14 cellular contexts compared by ENCODE assay signal in genomic region chr19:14410054-14410774, GRCh38. TPM values are rescaled to one million over a fixed set of nuclear protein-coding genes. Genes with fewer than 3 reads are reported as not detected.
DNase-seq lines count a peak whose midpoint lies in the region; ATAC-seq and TF ChIP-seq lines count a peak whose summit lies in the region.
"Had no signal": no experiment of that assay in that cellular context is flagged by ENCODE, and none has a peak within 500 bp of the region (broad histone marks: within the 10 kb centered on the region; RNA-seq: fewer than 3 reads in every experiment).

No MANE protein-coding gene starts in this region.

- no peak overlapping the region for H3K4me2 ChIP-seq in HCT116 (ENCODE audit: low read length)

- no TSS peak for BruUV-seq in HCT116 (replicated peaks; lab: Mats Ljungman, UMichigan)

- RAD21 ChIA-PET in HCT116 (lab: Charles Lee; ENCODE audit: low non-redundant PET in 1 of 2, low total read pairs in 2 of 2, uncharacterized antibody in 2 of 2, unreplicated experiment in 2 of 2): interaction anchor here in 1 of 2 experiments (1.1 kb wide), 1 partner anchor 48 kb away, joined by 3 read pairs; no protein-coding TSS in a partner anchor

- H2AFZ ChIP-seq in HCT116 (ENCODE audit: low read depth, low read length, poor library complexity, severe bottlenecking): no peak overlapping the region

- peaks cover 0 to 56% (median 17%) of the 10 kb centered on the region in 4 donors for H3K4me1 Mint-ChIP-seq in CD4-positive, CD25-positive, alpha-beta regulatory T cell
- H3K4me1 Mint-ChIP-seq in activated T-helper 1 cell treated with anti-CD3 and anti-CD28 coated beads, Interleukin-12 subunit alpha, Interleukin-12 subunit beta, Interleukin-2, Interleukin-4 antibody, amounts not matched to agents 30 ng/mL and 10 ng/mL and 1 ng/mL, durations not matched to agents 14 hours and 24 hours and 36 hours (ENCODE audit: low read depth): peaks cover 16% of the 10 kb centered on the region

- no peak overlapping the region for H3K27ac ChIP-seq in CD4-positive, CD25-positive, alpha-beta regulatory T cell (ENCODE audit: insufficient read depth, low read length, poor library complexity, severe bottlenecking)
- H3K27ac ChIP-seq in HCT116 (ENCODE audit: low read depth, low read length) (no peak overlapping the region; the same call in 1 of the 2 replicates), lower lobe of right lung (peak overlapping the region; percentile 36)
- H3K27ac ChIP-seq: brain microvascular endothelial cell, right atrium auricular region had no signal

- POLR2A ChIA-PET in HCT116 (lab: Charles Lee): no interaction called here

- H3K9ac ChIP-seq in HCT116 (ENCODE audit: low read length): no peak overlapping the region

- intact Hi-C loops in HCT116 (cut with micrococcal nuclease) (no loop called here), lower lobe of right lung (cut with DNase I) (no loop called here), head of caudate nucleus (cut with DNase I) (no loop called here)
- intact Hi-C loops in activated T-helper 1 cell treated with anti-CD3 and anti-CD28 coated beads, Interleukin-12 subunit alpha, Interleukin-12 subunit beta, Interleukin-2, Interleukin-4 antibody, amounts not matched to agents 30 ng/mL and 10 ng/mL and 1 ng/mL, durations not matched to agents 14 hours and 24 hours and 36 hours (cut with micrococcal nuclease): no loop called here

- peaks cover 0 to 2% (median 0%) of the 10 kb centered on the region in 7 donors for H3K9me3 Mint-ChIP-seq in CD4-positive, CD25-positive, alpha-beta regulatory T cell
- H3K9me3 Mint-ChIP-seq in activated T-helper 1 cell treated with anti-CD3 and anti-CD28 coated beads, Interleukin-12 subunit alpha, Interleukin-12 subunit beta, Interleukin-2, Interleukin-4 antibody, amounts not matched to agents 30 ng/mL and 10 ng/mL and 1 ng/mL, durations not matched to agents 14 hours and 24 hours and 36 hours: no peaks in the 10 kb centered on the region

- H3K36me3 Mint-ChIP-seq in CD4-positive, CD25-positive, alpha-beta regulatory T cell: peaks cover 39% of the 10 kb centered on the region
- peaks cover 68% of the 10 kb centered on the region for H3K36me3 Mint-ChIP-seq in activated T-helper 1 cell treated with anti-CD3 and anti-CD28 coated beads, Interleukin-12 subunit alpha, Interleukin-12 subunit beta, Interleukin-2, Interleukin-4 antibody, amounts not matched to agents 30 ng/mL and 10 ng/mL and 1 ng/mL, durations not matched to agents 14 hours and 24 hours and 36 hours (ENCODE audit: low read depth)

- CTCF ChIA-PET in HCT116 (lab: Charles Lee): no interaction called here

- H3K4me1 ChIP-seq in CD4-positive, CD25-positive, alpha-beta regulatory T cell (ENCODE audit: control insufficient read depth, insufficient read depth, low read length, poor library complexity, severe bottlenecking): peaks cover 46% of the 10 kb centered on the region
- H3K4me1 ChIP-seq in HCT116 (ENCODE audit: control insufficient read depth in 1 of 2, insufficient read depth in 2 of 2, low read length in 2 of 2): peaks cover 8 to 15% of the 10 kb centered on the region in 2 experiments; a peak in 3 of 4 replicates
- peaks cover 36% of the 10 kb centered on the region for H3K4me1 ChIP-seq in lower lobe of right lung
- H3K4me1 ChIP-seq in HAP-1: peaks cover under 1% of the 10 kb centered on the region

- peaks cover 57% of the 10 kb centered on the region for H3K79me2 ChIP-seq in HCT116 (ENCODE audit: insufficient read depth, low read length)

- no peak for TF ChIP-seq RAD21 in HCT116 (IDR thresholded peaks at IDR 0.05; ENCODE audit: low read depth)

- no peak for TF ChIP-seq CTCF in HCT116 (IDR thresholded peaks at IDR 0.05 in 2 of 3, conservative IDR thresholded peaks at IDR 0.05 in 1 of 3; ENCODE audit: borderline replicate concordance in 1 of 3, insufficient read depth in 1 of 3, low read depth in 2 of 3, low read length in 2 of 3)
- TF ChIP-seq CTCF in lower lobe of right lung (IDR thresholded peaks at IDR 0.05): no peak

- no peaks in the 10 kb centered on the region for H3K9me3 ChIP-seq in CD4-positive, CD25-positive, alpha-beta regulatory T cell (ENCODE audit: control insufficient read depth in 2 of 2, low read length in 2 of 2)
- H3K9me3 ChIP-seq in HCT116 (ENCODE audit: control insufficient read depth in 1 of 2, insufficient read depth in 1 of 2, low read depth in 1 of 2, low read length in 2 of 2): no peaks in the 10 kb centered on the region
- no peaks in the 10 kb centered on the region for H3K9me3 ChIP-seq in lower lobe of right lung
- no peaks in the 10 kb centered on the region for H3K9me3 ChIP-seq in HAP-1
- H3K9me3 ChIP-seq: right atrium auricular region had no signal

- peaks cover 9% of the 10 kb centered on the region; the same call in 1 of the 2 replicates for H4K20me1 ChIP-seq in HCT116 (ENCODE audit: insufficient read depth)

- in situ Hi-C loops in HAP-1 (cut with MboI; ENCODE audit: low sequenced_read_pairs): no loop called here

- H3K9me2 ChIP-seq in HCT116 (ENCODE audit: insufficient read depth): no peaks in the 10 kb centered on the region

- no peak overlapping the region for H3K4me3 ChIP-seq in CD4-positive, CD25-positive, alpha-beta regulatory T cell (ENCODE audit: low read depth, low read length)
- H3K4me3 ChIP-seq in HCT116 (replicated peaks in 1 of 2; ENCODE audit: low read depth in 1 of 2, low read length in 2 of 2) (no peak overlapping the region), lower lobe of right lung (no peak overlapping the region), HAP-1 (no peak overlapping the region)
- H3K4me3 ChIP-seq: right atrium auricular region had no signal

- ATAC-seq in CD4-positive, CD25-positive, alpha-beta regulatory T cell (ENCODE audit: low read depth in 2 of 2): peak in 1 of 2 donors; percentile 29
- ATAC-seq in HCT116 (no peak), lower lobe of right lung (peak in 1 of 2 donors; percentile 11), HG02763 (IDR thresholded peaks at IDR 0.05; ENCODE audit: unreplicated experiment) (no peak)

- peak in 2 of 3 donors; percentile 44 to 62 for DNase-seq in CD4-positive, CD25-positive, alpha-beta regulatory T cell
- no peak for DNase-seq in HCT116 (ENCODE audit: low read depth, low spot score)
- no peak for DNase-seq in activated T-helper 1 cell treated with anti-CD3 and anti-CD28 coated beads, Interleukin-12 subunit alpha, Interleukin-12 subunit beta, Interleukin-2, Interleukin-4 antibody, amounts not matched to agents 30 ng/mL and 10 ng/mL and 1 ng/mL, durations not matched to agents 14 hours and 24 hours and 36 hours (ENCODE audit: low spot score)
- DNase-seq in lower lobe of right lung: peak; percentile 55
- no peak for DNase-seq in SIG-M5 (lab: John Stamatoyannopoulos, UW)
- no peak for DNase-seq in HAP-1 (ENCODE audit: low spot score in 2 of 2)
- no peak for DNase-seq in head of caudate nucleus
- DNase-seq: brain microvascular endothelial cell, IMR-90, kidney, NCI-H1417, RPMI8226 had no signal

- H3K36me3 ChIP-seq in CD4-positive, CD25-positive, alpha-beta regulatory T cell (ENCODE audit: control insufficient read depth, insufficient read depth, low read length): peaks cover 79% of the 10 kb centered on the region
- H3K36me3 ChIP-seq in HCT116 (ENCODE audit: control insufficient read depth in 1 of 2, insufficient read depth in 2 of 2, low read length in 2 of 2): peaks cover 42 to 65% of the 10 kb centered on the region in 2 experiments
- H3K36me3 ChIP-seq in lower lobe of right lung: peaks cover 86% of the 10 kb centered on the region
- H3K36me3 ChIP-seq in HAP-1 (replicated peaks): peaks cover 88% of the 10 kb centered on the region

- TF ChIP-seq POLR2A in HCT116 (IDR thresholded peaks at IDR 0.05; ENCODE audit: borderline replicate concordance, extremely low read depth, insufficient read depth, insufficient read length): no peak

- H3K27me3 ChIP-seq in CD4-positive, CD25-positive, alpha-beta regulatory T cell (ENCODE audit: control insufficient read depth, insufficient read depth, low read length): no peaks in the 10 kb centered on the region
- no peaks in the 10 kb centered on the region for H3K27me3 ChIP-seq in HCT116 (ENCODE audit: insufficient read depth, low read length)
- H3K27me3 ChIP-seq in lower lobe of right lung (ENCODE audit: low read depth): no peaks in the 10 kb centered on the region
- no peaks in the 10 kb centered on the region for H3K27me3 ChIP-seq in HAP-1 (ENCODE audit: low read depth)
- H3K27me3 ChIP-seq: brain microvascular endothelial cell, right atrium auricular region had no signal

- H3K27me3 Mint-ChIP-seq in CD4-positive, CD25-positive, alpha-beta regulatory T cell: no peaks in the 10 kb centered on the region
- H3K27me3 Mint-ChIP-seq in activated T-helper 1 cell treated with anti-CD3 and anti-CD28 coated beads, Interleukin-12 subunit alpha, Interleukin-12 subunit beta, Interleukin-2, Interleukin-4 antibody, amounts not matched to agents 30 ng/mL and 10 ng/mL and 1 ng/mL, durations not matched to agents 14 hours and 24 hours and 36 hours (ENCODE audit: insufficient read depth): no peaks in the 10 kb centered on the region

- H3K27ac Mint-ChIP-seq in CD4-positive, CD25-positive, alpha-beta regulatory T cell: peak overlapping the region; percentile 35 to 95 (median 62)
- H3K27ac Mint-ChIP-seq in activated T-helper 1 cell treated with anti-CD3 and anti-CD28 coated beads, Interleukin-12 subunit alpha, Interleukin-12 subunit beta, Interleukin-2, Interleukin-4 antibody, amounts not matched to agents 30 ng/mL and 10 ng/mL and 1 ng/mL, durations not matched to agents 14 hours and 24 hours and 36 hours: peak overlapping the region; percentile 44

- peak overlapping the region; percentile 44 to 74 (median 65) for H3K4me3 Mint-ChIP-seq in CD4-positive, CD25-positive, alpha-beta regulatory T cell
- H3K4me3 Mint-ChIP-seq in activated T-helper 1 cell treated with anti-CD3 and anti-CD28 coated beads, Interleukin-12 subunit alpha, Interleukin-12 subunit beta, Interleukin-2, Interleukin-4 antibody, amounts not matched to agents 30 ng/mL and 10 ng/mL and 1 ng/mL, durations not matched to agents 14 hours and 24 hours and 36 hours: no peak overlapping the region

RNA-seq across cellular contexts. Expression of gene DDX39A, which starts 8.9 kb away (rescaled TPM):
- total RNA-seq in CD4-positive, CD25-positive, alpha-beta regulatory T cell: 232 TPM
- polyA plus RNA-seq in CD4-positive, CD25-positive, alpha-beta regulatory T cell: 100 to 1,000 TPM; 110 to 150 (median 125) TPM
- 152 TPM for total RNA-seq in HCT116 (2021; ENCODE audit: unreplicated experiment)
- 164 and 169 TPM in 2 replicates for polyA plus RNA-seq in HCT116 (2012)
- 273 and 287 TPM in 2 replicates for total RNA-seq in activated T-helper 1 cell treated with anti-CD3 and anti-CD28 coated beads, Interleukin-12 subunit alpha, Interleukin-12 subunit beta, Interleukin-2, Interleukin-4 antibody, amounts not matched to agents 30 ng/mL and 10 ng/mL and 1 ng/mL, durations not matched to agents 14 hours and 24 hours and 36 hours
- total RNA-seq in lower lobe of right lung: 59.3 TPM

RNA-seq across cellular contexts. Expression of gene PKN1, which starts 22.9 kb away (rescaled TPM):
- 151 TPM for total RNA-seq in CD4-positive, CD25-positive, alpha-beta regulatory T cell
- 10 to 100 TPM; 43.2 to 61.7 (median 52.1) TPM for polyA plus RNA-seq in CD4-positive, CD25-positive, alpha-beta regulatory T cell
- total RNA-seq in HCT116 (2021; ENCODE audit: unreplicated experiment) (248 TPM), lower lobe of right lung (147 TPM)
- polyA plus RNA-seq in HCT116 (2012): 238 and 241 TPM in 2 replicates
- 151 and 180 TPM in 2 replicates for total RNA-seq in activated T-helper 1 cell treated with anti-CD3 and anti-CD28 coated beads, Interleukin-12 subunit alpha, Interleukin-12 subunit beta, Interleukin-2, Interleukin-4 antibody, amounts not matched to agents 30 ng/mL and 10 ng/mL and 1 ng/mL, durations not matched to agents 14 hours and 24 hours and 36 hours

RNA-seq across cellular contexts. Expression of gene ADGRE5, which starts 29.0 kb away (rescaled TPM):
- total RNA-seq in CD4-positive, CD25-positive, alpha-beta regulatory T cell: 670 TPM
- polyA plus RNA-seq in CD4-positive, CD25-positive, alpha-beta regulatory T cell: 100 to 1,000 TPM; 122 to 174 (median 144) TPM
- total RNA-seq in HCT116 (2021; ENCODE audit: unreplicated experiment) (98.1 TPM), lower lobe of right lung (239 TPM)
- polyA plus RNA-seq in HCT116 (2012): 127 and 132 TPM in 2 replicates
- total RNA-seq in activated T-helper 1 cell treated with anti-CD3 and anti-CD28 coated beads, Interleukin-12 subunit alpha, Interleukin-12 subunit beta, Interleukin-2, Interleukin-4 antibody, amounts not matched to agents 30 ng/mL and 10 ng/mL and 1 ng/mL, durations not matched to agents 14 hours and 24 hours and 36 hours: 219 and 226 TPM in 2 replicates

Comparison
In these comparisons a context has a peak if more than half of its experiments do, and no peak if none do; other contexts are left out.
1. DNase-seq: peak in CD4-positive, CD25-positive, alpha-beta regulatory T cell (2 of 3) and lower lobe of right lung (single experiment); none in HCT116 (single experiment), activated T-helper 1 cell treated with anti-CD3 and anti-CD28 coated beads, Interleukin-12 subunit alpha, Interleukin-12 subunit beta, Interleukin-2, Interleukin-4 antibody, amounts not matched to agents 30 ng/mL and 10 ng/mL and 1 ng/mL, durations not matched to agents 14 hours and 24 hours and 36 hours (single experiment), SIG-M5 (single experiment), HAP-1 (0 of 2) and head of caudate nucleus (0 of 42).